ENCODE assay signal across 8 cellular contexts in genomic region chr3:133661454-133662255, GRCh38. TPM values are rescaled to one million over a fixed set of nuclear protein-coding genes. Genes with fewer than 3 reads are reported as not detected.
DNase-seq lines count a peak whose midpoint lies in the region; ATAC-seq lines count a peak whose summit lies in the region.

TOPBP1 (minus strand) TSS chr3:133661941; CDS start chr3:133661127, 814 bp downstream.

- no peak within 1 kb of the TSS for H3K27ac ChIP-seq in mesenchymal stem cell (ENCODE audit: low read length, poor library complexity, severe bottlenecking)

- peak within 1 kb of the TSS; percentile 81 for H4K8ac ChIP-seq in mesenchymal stem cell (ENCODE audit: low read length)

- H3K4me3 ChIP-seq in endocrine pancreas (ENCODE audit: control insufficient read depth, insufficient read depth, low read length) (peak within 1 kb of the TSS; percentile 91), mesenchymal stem cell (ENCODE audit: insufficient read depth in 1 of 2, low read depth in 1 of 2, low read length in 2 of 2) (peak within 1 kb of the TSS; percentile 88 to 94)

- no peak within 1 kb of the TSS for H2BK5ac ChIP-seq in mesenchymal stem cell (ENCODE audit: low read depth, low read length, poor library complexity, severe bottlenecking)

- H3K27me3 ChIP-seq in endocrine pancreas (ENCODE audit: control insufficient read depth, insufficient read depth, low read length) (no peaks in the 10 kb centered on the region), mesenchymal stem cell (ENCODE audit: control insufficient read depth in 1 of 2, insufficient read depth in 1 of 2, low read length in 2 of 2) (no peaks in the 10 kb centered on the region)

- no peak within 1 kb of the TSS for H2BK15ac ChIP-seq in mesenchymal stem cell (ENCODE audit: low read depth, poor library complexity, severe bottlenecking)

- no peak within 1 kb of the TSS for H3K23ac ChIP-seq in mesenchymal stem cell (ENCODE audit: low read length in 2 of 2)

- CTCF ChIA-PET in activated CD8-positive, alpha-beta memory T cell treated with anti-CD3 and anti-CD28 coated beads, Interleukin-2, amount 10 ng/mL, durations not matched to agents 7 days and 5 days (lab: Charles Lee): interaction anchor here (0.6 to 1.5 kb wide), 3 partner anchors 22 to 937 kb away, joined by 3 read pairs; no protein-coding TSS in a partner anchor

- H3K4me3 Mint-ChIP-seq in activated CD8-positive, alpha-beta memory T cell treated with anti-CD3 and anti-CD28 coated beads, Interleukin-2, amount 10 ng/mL, durations not matched to agents 7 days and 5 days: peak within 1 kb of the TSS; percentile 92

- H2BK120ac ChIP-seq in mesenchymal stem cell (ENCODE audit: low read depth, low read length): no peak within 1 kb of the TSS

- ATAC-seq in GM21390 (IDR thresholded peaks at IDR 0.05; ENCODE audit: unreplicated experiment): peak; percentile 91
- ATAC-seq in activated CD8-positive, alpha-beta memory T cell treated with anti-CD3 and anti-CD28 coated beads, Interleukin-2, amount 10 ng/mL, durations not matched to agents 7 days and 5 days: peak; percentile 90

- H2BK12ac ChIP-seq in mesenchymal stem cell (ENCODE audit: low read length in 2 of 2): no peak within 1 kb of the TSS

- H3K4me1 ChIP-seq in endocrine pancreas (ENCODE audit: control insufficient read depth, insufficient read depth, low read length) (no peaks in the 10 kb centered on the region), mesenchymal stem cell (ENCODE audit: control insufficient read depth, insufficient read depth, low read depth, low read length) (peaks cover 1% of the 10 kb centered on the region)

- H3K36me3 Mint-ChIP-seq in activated CD8-positive, alpha-beta memory T cell treated with anti-CD3 and anti-CD28 coated beads, Interleukin-2, amount 10 ng/mL, durations not matched to agents 7 days and 5 days: peaks cover 30% of the 10 kb centered on the region

- peak within 1 kb of the TSS in 1 of 2 experiments; percentile 6 for H3K14ac ChIP-seq in mesenchymal stem cell (ENCODE audit: low read length in 2 of 2)

- H2AFZ ChIP-seq in mesenchymal stem cell (ENCODE audit: low read depth, low read length): peak within 1 kb of the TSS; percentile 94

- peak within 1 kb of the TSS; percentile 34 for H3K9ac ChIP-seq in endocrine pancreas (ENCODE audit: control insufficient read depth, insufficient read depth, low read length)
- peak within 1 kb of the TSS; percentile 93 for H3K9ac ChIP-seq in mesenchymal stem cell (ENCODE audit: low read length)

- H3K18ac ChIP-seq in mesenchymal stem cell (ENCODE audit: low read depth in 1 of 2, low read length in 2 of 2): peak within 1 kb of the TSS; percentile 46 to 77

- in situ Hi-C loops in Caki2 (cut with HindIII; ENCODE audit: low pct_unique_long_range_greater_than_20kb, low sequenced_read_pairs): no loop called here

- H3K36me3 ChIP-seq in endocrine pancreas (ENCODE audit: control insufficient read depth, insufficient read depth, low read length) (no peaks in the 10 kb centered on the region), mesenchymal stem cell (ENCODE audit: control insufficient read depth in 1 of 2, insufficient read depth in 2 of 2, low read depth in 1 of 2, low read length in 2 of 2) (peaks cover 0 to 21% of the 10 kb centered on the region in 2 experiments)

- H2AK5ac ChIP-seq in mesenchymal stem cell (ENCODE audit: low read length, severe bottlenecking): no peak within 1 kb of the TSS

- DNase-seq in Caki2 (ENCODE audit: low read depth) (peak; percentile 63), HUDEP-2 (lab: John Stamatoyannopoulos, UW; ENCODE audit: unreplicated experiment in 76 of 76) (peak in 72 of 76 experiments; percentile 14 to 80 (median 58)), NOMO-1 treated with DMSO at 0.1 percent for 48 hours (lab: John Stamatoyannopoulos, UW; ENCODE audit: unreplicated experiment) (peak; percentile 92), mesenchymal stem cell (peak; percentile 68)
- DNase-seq in activated CD8-positive, alpha-beta memory T cell treated with anti-CD3 and anti-CD28 coated beads, Interleukin-2, amount 10 ng/mL, durations not matched to agents 7 days and 5 days: peak; percentile 94
- peak; percentile 79 for DNase-seq in stimulated activated CD8-positive, alpha-beta memory T cell treated with anti-CD3 and anti-CD28 coated beads, Interleukin-12 subunit alpha, Interleukin-12 subunit beta, amount 100 ng/mL, for 4 hours (ENCODE audit: low read depth)

- peaks cover 43% of the 10 kb centered on the region for H3K4me1 Mint-ChIP-seq in activated CD8-positive, alpha-beta memory T cell treated with anti-CD3 and anti-CD28 coated beads, Interleukin-2, amount 10 ng/mL, durations not matched to agents 7 days and 5 days

- H4K91ac ChIP-seq in mesenchymal stem cell (ENCODE audit: low read length): peak within 1 kb of the TSS; percentile 11

- H3K79me1 ChIP-seq in mesenchymal stem cell (replicated peaks; ENCODE audit: low read length, poor library complexity, severe bottlenecking): peaks cover 13% of the 10 kb centered on the region

- H3K27me3 Mint-ChIP-seq in activated CD8-positive, alpha-beta memory T cell treated with anti-CD3 and anti-CD28 coated beads, Interleukin-2, amount 10 ng/mL, durations not matched to agents 7 days and 5 days: no peaks in the 10 kb centered on the region

- H3K9me3 ChIP-seq in endocrine pancreas (ENCODE audit: control insufficient read depth, low read length) (no peaks in the 10 kb centered on the region), mesenchymal stem cell (ENCODE audit: control insufficient read depth, low read length) (no peaks in the 10 kb centered on the region)

- no peaks in the 10 kb centered on the region for H3K9me3 Mint-ChIP-seq in activated CD8-positive, alpha-beta memory T cell treated with anti-CD3 and anti-CD28 coated beads, Interleukin-2, amount 10 ng/mL, durations not matched to agents 7 days and 5 days (ENCODE audit: low read depth)

- WGBS in mesenchymal stem cell: under 1% methylated on average over 51 of the region's 57 CpGs

- H3K27ac Mint-ChIP-seq in activated CD8-positive, alpha-beta memory T cell treated with anti-CD3 and anti-CD28 coated beads, Interleukin-2, amount 10 ng/mL, durations not matched to agents 7 days and 5 days: peak within 1 kb of the TSS; percentile 98

- peak within 1 kb of the TSS in 1 of 2 experiments; percentile 77 for H3K4ac ChIP-seq in mesenchymal stem cell (ENCODE audit: low read depth in 1 of 2, low read length in 2 of 2)

- H3K4me2 ChIP-seq in mesenchymal stem cell (ENCODE audit: low read length, poor library complexity, severe bottlenecking): peak within 1 kb of the TSS; percentile 99

RNA-seq across cellular contexts. Expression of gene TOPBP1, which starts in this region (rescaled TPM):
- 22.1 and 50.7 TPM in 2 replicates for total RNA-seq in Caki2 (2014; rRNA removed; shearing (Covaris generic); ENCODE audit: low replicate concordance)
- 100 to 1,000 TPM; 103 to 108 TPM for total RNA-seq in activated CD8-positive, alpha-beta memory T cell treated with anti-CD3 and anti-CD28 coated beads, Interleukin-2, amount 10 ng/mL, durations not matched to agents 7 days and 5 days
- 11.4 TPM for polyA plus RNA-seq in mesenchymal stem cell (2013, experiment 1 of 2)
- polyA plus RNA-seq in mesenchymal stem cell (2013, experiment 2 of 2): 11.3 TPM
